ENCODE assay signal across 12 cellular contexts in genomic region chr10:32253300-32253699, GRCh38.
DNase-seq lines count a peak whose midpoint lies in the region; TF ChIP-seq lines count a peak whose summit lies in the region.
"Had no signal": no experiment of that assay in that cellular context is flagged by ENCODE, and none has a peak within 500 bp of the region (broad histone marks: within the 10 kb centered on the region; RNA-seq: fewer than 3 reads in every experiment).

No MANE protein-coding gene starts in this region.

- H3K4me2 ChIP-seq in osteoblast (ENCODE audit: insufficient read depth, low read length) = no peak overlapping the region

- H3K79me2 ChIP-seq in osteoblast (ENCODE audit: insufficient read depth, low read length) = no peaks in the 10 kb centered on the region

- H3K9me3 ChIP-seq in HUES48 (ENCODE audit: control insufficient read depth, insufficient read depth, low read length) (no peaks in the 10 kb centered on the region), osteoblast (ENCODE audit: low read depth, low read length) (no peaks in the 10 kb centered on the region)
- H3K9me3 ChIP-seq: heart left ventricle, right atrium auricular region had no signal

- H4K20me1 ChIP-seq in osteoblast (ENCODE audit: insufficient read depth, low read length) = no peaks in the 10 kb centered on the region

- no peak overlapping the region for H3K9ac ChIP-seq in HUES48 (ENCODE audit: low read depth, low read length)

- H3K4me3 ChIP-seq in HUES48 (ENCODE audit: low read depth, low read length) = no peak overlapping the region
- H3K4me3 ChIP-seq in osteoblast (ENCODE audit: insufficient read depth, low read length) = no peak overlapping the region
- H3K4me3 ChIP-seq: dorsolateral prefrontal cortex, heart left ventricle, right atrium auricular region had no signal

- peak; percentile 32 for DNase-seq in activated CD4-positive, alpha-beta T cell treated with anti-CD3 and anti-CD28 coated beads for 48 hours
- DNase-seq in activated CD4-positive, alpha-beta T cell treated with anti-CD3 and anti-CD28 coated beads for 1 hour = no peak
- DNase-seq in amniotic epithelial cell (ENCODE audit: low read depth) (peak; percentile 22), osteoblast (ENCODE audit: insufficient read length, low spot score, missing footprints) (peak; percentile 42), dermis blood vessel endothelial cell (no peak), globus pallidus (ENCODE audit: low spot score) (no peak), NCI-H1694 treated with DMSO at 0.1 percent for 48 hours (lab: John Stamatoyannopoulos, UW) (no peak)
- DNase-seq: dorsolateral prefrontal cortex, heart left ventricle had no signal

- H3K27ac ChIP-seq in HUES48 (ENCODE audit: low read depth, low read length) = peak overlapping the region; percentile 2
- H3K27ac ChIP-seq in osteoblast (ENCODE audit: low read depth, low read length) = no peak overlapping the region
- H3K27ac ChIP-seq: dorsolateral prefrontal cortex, heart left ventricle, right atrium auricular region, VCaP had no signal

- no peak overlapping the region for H2AFZ ChIP-seq in osteoblast (ENCODE audit: low read length)

- H3K4me1 ChIP-seq in HUES48 (ENCODE audit: control insufficient read depth, insufficient read depth, low read length) (no peaks in the 10 kb centered on the region), osteoblast (ENCODE audit: insufficient read depth, low read length) (no peaks in the 10 kb centered on the region)

- H3K27me3 ChIP-seq in HUES48 (ENCODE audit: control insufficient read depth, insufficient read depth, low read length) (no peaks in the 10 kb centered on the region), osteoblast (ENCODE audit: insufficient read depth, low read length) (no peaks in the 10 kb centered on the region)
- H3K27me3 ChIP-seq: dorsolateral prefrontal cortex, heart left ventricle, right atrium auricular region had no signal

- TF ChIP-seq CTCF in osteoblast (IDR thresholded peaks at IDR 0.05; ENCODE audit: extremely low read depth, low read depth, low read length) = no peak

- H3K36me3 ChIP-seq in HUES48 (ENCODE audit: control insufficient read depth, insufficient read depth, low read length) = no peaks in the 10 kb centered on the region
- no peaks in the 10 kb centered on the region for H3K36me3 ChIP-seq in osteoblast (ENCODE audit: insufficient read depth, low read length)
- H3K36me3 ChIP-seq: heart left ventricle, right atrium auricular region had no signal

Comparison
In these comparisons a context has a peak if more than half of its experiments do, and no peak if none do; other contexts are left out.
1. DNase-seq: peak in activated CD4-positive, alpha-beta T cell treated with anti-CD3 and anti-CD28 coated beads for 48 hours (single experiment), amniotic epithelial cell (single experiment) and osteoblast (single experiment); none in activated CD4-positive, alpha-beta T cell treated with anti-CD3 and anti-CD28 coated beads for 1 hour (single experiment), dermis blood vessel endothelial cell (single experiment), globus pallidus (single experiment) and NCI-H1694 treated with DMSO at 0.1 percent for 48 hours (single experiment).